In the genomic region with DNA sequence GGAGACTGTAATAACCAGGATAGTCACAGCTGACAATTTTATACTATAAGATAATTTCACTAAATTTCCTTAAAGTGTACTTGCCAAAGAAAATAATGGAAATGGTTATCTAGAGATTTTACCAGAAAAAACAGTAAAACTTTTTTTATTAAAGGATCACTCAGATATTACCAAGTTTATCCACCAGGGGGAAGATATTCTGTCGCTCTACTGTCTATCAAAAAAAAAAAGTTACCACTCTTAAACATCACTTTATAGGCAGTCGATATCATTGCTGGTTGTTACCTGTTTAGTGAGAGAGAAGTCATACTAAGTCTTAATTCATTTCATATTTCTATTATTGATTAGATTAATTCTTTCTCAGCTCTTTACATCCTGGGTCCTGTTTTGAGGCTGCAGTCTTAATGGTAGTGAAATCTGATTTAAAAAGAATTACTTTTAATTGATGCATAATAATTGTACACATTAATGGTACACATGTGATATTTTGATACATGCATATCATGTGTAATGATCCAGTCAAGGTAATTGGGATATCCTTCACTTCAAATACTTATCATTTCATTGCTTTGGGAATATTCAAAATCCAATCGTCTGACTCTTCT, we compare ENCODE assay signal across 3 cellular contexts.
TF ChIP-seq lines count a peak whose summit lies in the region.

No MANE protein-coding gene starts in this region.

TF ChIP-seq in SK-N-SH, 30 proteins besides CTCF, POLR2A, EP300 and RAD21:
- TF ChIP-seq, protein P1, sequence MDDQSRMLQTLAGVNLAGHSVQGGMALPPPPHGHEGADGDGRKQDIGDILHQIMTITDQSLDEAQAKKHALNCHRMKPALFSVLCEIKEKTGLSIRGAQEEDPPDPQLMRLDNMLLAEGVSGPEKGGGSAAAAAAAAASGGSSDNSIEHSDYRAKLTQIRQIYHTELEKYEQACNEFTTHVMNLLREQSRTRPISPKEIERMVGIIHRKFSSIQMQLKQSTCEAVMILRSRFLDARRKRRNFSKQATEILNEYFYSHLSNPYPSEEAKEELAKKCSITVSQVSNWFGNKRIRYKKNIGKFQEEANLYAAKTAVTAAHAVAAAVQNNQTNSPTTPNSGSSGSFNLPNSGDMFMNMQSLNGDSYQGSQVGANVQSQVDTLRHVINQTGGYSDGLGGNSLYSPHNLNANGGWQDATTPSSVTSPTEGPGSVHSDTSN (IDR thresholded peaks at IDR 0.05): 0 out of 2 replicates have a peak, but pooled peaks have one; percentile 22
- TF ChIP-seq ELF1 (IDR thresholded peaks at IDR 0.05): no peak
TF ChIP-seq in SK-N-SH: peak in this region for 1.

TF ChIP-seq in SK-N-SH treated with all-trans-retinoic acid at 6 μM for 48 hours, 23 proteins besides CTCF, POLR2A, EP300 and RAD21 (continued from another document and continues in another):
- TF ChIP-seq TSHZ2 (CRISPR knock-in tag; IDR thresholded peaks at IDR 0.05) (no peak), RARB (CRISPR knock-in tag; IDR thresholded peaks at IDR 0.05) (no peak), BACH2 (CRISPR knock-in tag; IDR thresholded peaks at IDR 0.05; ENCODE audit: borderline replicate concordance) (no peak), OSR1 (CRISPR knock-in tag; IDR thresholded peaks at IDR 0.05) (no peak), SNAI2 (CRISPR knock-in tag; IDR thresholded peaks at IDR 0.05) (no peak), TOX (CRISPR knock-in tag; IDR thresholded peaks at IDR 0.05; ENCODE audit: borderline replicate concordance) (no peak), ISL1 (CRISPR knock-in tag; IDR thresholded peaks at IDR 0.05) (no peak), ZNF8 (CRISPR knock-in tag; IDR thresholded peaks at IDR 0.05) (no peak), PATZ1 (CRISPR knock-in tag; IDR thresholded peaks at IDR 0.05; ENCODE audit: borderline replicate concordance) (no peak), ESRRG (CRISPR knock-in tag; IDR thresholded peaks at IDR 0.05) (no peak)
- TF ChIP-seq, protein P2, sequence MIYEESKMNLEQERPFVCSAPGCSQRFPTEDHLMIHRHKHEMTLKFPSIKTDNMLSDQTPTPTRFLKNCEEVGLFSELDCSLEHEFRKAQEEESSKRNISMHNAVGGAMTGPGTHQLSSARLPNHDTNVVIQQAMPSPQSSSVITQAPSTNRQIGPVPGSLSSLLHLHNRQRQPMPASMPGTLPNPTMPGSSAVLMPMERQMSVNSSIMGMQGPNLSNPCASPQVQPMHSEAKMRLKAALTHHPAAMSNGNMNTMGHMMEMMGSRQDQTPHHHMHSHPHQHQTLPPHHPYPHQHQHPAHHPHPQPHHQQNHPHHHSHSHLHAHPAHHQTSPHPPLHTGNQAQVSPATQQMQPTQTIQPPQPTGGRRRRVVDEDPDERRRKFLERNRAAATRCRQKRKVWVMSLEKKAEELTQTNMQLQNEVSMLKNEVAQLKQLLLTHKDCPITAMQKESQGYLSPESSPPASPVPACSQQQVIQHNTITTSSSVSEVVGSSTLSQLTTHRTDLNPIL (CRISPR knock-in tag; IDR thresholded peaks at IDR 0.05; ENCODE audit: low read depth): no peak
- TF ChIP-seq, protein P3, sequence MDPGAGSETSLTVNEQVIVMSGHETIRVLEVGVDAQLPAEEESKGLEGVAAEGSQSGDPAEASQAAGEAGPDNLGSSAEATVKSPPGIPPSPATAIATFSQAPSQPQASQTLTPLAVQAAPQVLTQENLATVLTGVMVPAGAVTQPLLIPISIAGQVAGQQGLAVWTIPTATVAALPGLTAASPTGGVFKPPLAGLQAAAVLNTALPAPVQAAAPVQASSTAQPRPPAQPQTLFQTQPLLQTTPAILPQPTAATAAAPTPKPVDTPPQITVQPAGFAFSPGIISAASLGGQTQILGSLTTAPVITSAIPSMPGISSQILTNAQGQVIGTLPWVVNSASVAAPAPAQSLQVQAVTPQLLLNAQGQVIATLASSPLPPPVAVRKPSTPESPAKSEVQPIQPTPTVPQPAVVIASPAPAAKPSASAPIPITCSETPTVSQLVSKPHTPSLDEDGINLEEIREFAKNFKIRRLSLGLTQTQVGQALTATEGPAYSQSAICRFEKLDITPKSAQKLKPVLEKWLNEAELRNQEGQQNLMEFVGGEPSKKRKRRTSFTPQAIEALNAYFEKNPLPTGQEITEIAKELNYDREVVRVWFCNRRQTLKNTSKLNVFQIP (CRISPR knock-in tag; IDR thresholded peaks at IDR 0.05; ENCODE audit: borderline replicate concordance, low read depth): no peak
- TF ChIP-seq, protein P4, sequence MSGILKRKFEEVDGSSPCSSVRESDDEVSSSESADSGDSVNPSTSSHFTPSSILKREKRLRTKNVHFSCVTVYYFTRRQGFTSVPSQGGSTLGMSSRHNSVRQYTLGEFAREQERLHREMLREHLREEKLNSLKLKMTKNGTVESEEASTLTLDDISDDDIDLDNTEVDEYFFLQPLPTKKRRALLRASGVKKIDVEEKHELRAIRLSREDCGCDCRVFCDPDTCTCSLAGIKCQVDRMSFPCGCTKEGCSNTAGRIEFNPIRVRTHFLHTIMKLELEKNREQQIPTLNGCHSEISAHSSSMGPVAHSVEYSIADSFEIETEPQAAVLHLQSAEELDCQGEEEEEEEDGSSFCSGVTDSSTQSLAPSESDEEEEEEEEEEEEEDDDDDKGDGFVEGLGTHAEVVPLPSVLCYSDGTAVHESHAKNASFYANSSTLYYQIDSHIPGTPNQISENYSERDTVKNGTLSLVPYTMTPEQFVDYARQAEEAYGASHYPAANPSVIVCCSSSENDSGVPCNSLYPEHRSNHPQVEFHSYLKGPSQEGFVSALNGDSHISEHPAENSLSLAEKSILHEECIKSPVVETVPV (CRISPR knock-in tag; IDR thresholded peaks at IDR 0.05): no peak

TF ChIP-seq in endothelial cell of umbilical vein, 7 proteins besides CTCF, POLR2A, EP300 and RAD21 (continued from another document):
- TF ChIP-seq POLR2AphosphoS5 (IDR thresholded peaks at IDR 0.05; ENCODE audit: insufficient read depth, low read depth, low read length): no peak
- TF ChIP-seq EZH2 (IDR thresholded peaks at IDR 0.05; ENCODE audit: borderline replicate concordance, low read depth, low read length, severe bottlenecking): no peak
- no peak for TF ChIP-seq GATA2 (IDR thresholded peaks at IDR 0.05; ENCODE audit: insufficient read depth, insufficient read length, low read depth, low read length)
